3 cellular contexts compared by ENCODE assay signal in genomic region chrX:11437642-11438379, GRCh38.
TF ChIP-seq lines count a peak whose summit lies in the region.

No MANE protein-coding gene starts in this region.

TF ChIP-seq in IMR-90, 13 proteins besides CTCF, POLR2A, EP300 and RAD21:
- TF ChIP-seq USF2 (IDR thresholded peaks at IDR 0.05; ENCODE audit: low read depth, low read length) (no peak), NFE2L2 (IDR thresholded peaks at IDR 0.05; ENCODE audit: low read depth, low read length) (no peak), SMC3 (IDR thresholded peaks at IDR 0.05; ENCODE audit: low read depth, low read length) (no peak), CHD1 (IDR thresholded peaks at IDR 0.05; ENCODE audit: low read depth, low read length) (no peak), BHLHE40 (IDR thresholded peaks at IDR 0.05; ENCODE audit: low read depth, low read length) (no peak), RFX5 (IDR thresholded peaks at IDR 0.05; ENCODE audit: low read depth, low read length) (no peak), CEBPB (IDR thresholded peaks at IDR 0.05; ENCODE audit: low read depth, low read length) (no peak), FOS (IDR thresholded peaks at IDR 0.05; ENCODE audit: low read depth, low read length) (no peak), MXI1 (IDR thresholded peaks at IDR 0.05; ENCODE audit: borderline replicate concordance, low read depth, low read length) (no peak), MAZ (IDR thresholded peaks at IDR 0.05; ENCODE audit: borderline replicate concordance, low read depth, low read length) (no peak)
- TF ChIP-seq, protein P1, sequence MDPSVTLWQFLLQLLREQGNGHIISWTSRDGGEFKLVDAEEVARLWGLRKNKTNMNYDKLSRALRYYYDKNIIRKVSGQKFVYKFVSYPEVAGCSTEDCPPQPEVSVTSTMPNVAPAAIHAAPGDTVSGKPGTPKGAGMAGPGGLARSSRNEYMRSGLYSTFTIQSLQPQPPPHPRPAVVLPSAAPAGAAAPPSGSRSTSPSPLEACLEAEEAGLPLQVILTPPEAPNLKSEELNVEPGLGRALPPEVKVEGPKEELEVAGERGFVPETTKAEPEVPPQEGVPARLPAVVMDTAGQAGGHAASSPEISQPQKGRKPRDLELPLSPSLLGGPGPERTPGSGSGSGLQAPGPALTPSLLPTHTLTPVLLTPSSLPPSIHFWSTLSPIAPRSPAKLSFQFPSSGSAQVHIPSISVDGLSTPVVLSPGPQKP (IDR thresholded peaks at IDR 0.05; ENCODE audit: borderline replicate concordance, low read depth, low read length): no peak

TF ChIP-seq in K562, 482 proteins besides CTCF, POLR2A, EP300 and RAD21 (continues in another document):
- 0 out of 2 replicates have a peak, but pooled peaks have one; percentile 35 for TF ChIP-seq CEBPG (CRISPR knock-in tag; IDR thresholded peaks at IDR 0.05)
- TF ChIP-seq CEBPG (tag; conservative IDR thresholded peaks at IDR 0.05 in 1 of 2, IDR thresholded peaks at IDR 0.05 in 1 of 2): 0 out of 4 replicates have a peak, but pooled peaks of 1 of the 2 experiments have one; percentile 5
- 0 out of 4 replicates have a peak, but pooled peaks of 1 of the 2 experiments have one; percentile 32 for TF ChIP-seq UBTF (IDR thresholded peaks at IDR 0.05; ENCODE audit: borderline replicate concordance in 1 of 2, low read depth in 2 of 2, low read length in 2 of 2)
- no peak for TF ChIP-seq ESRRB (CRISPR knock-in tag; IDR thresholded peaks at IDR 0.05; ENCODE audit: borderline replicate concordance)
- TF ChIP-seq RUNX1 (IDR thresholded peaks at IDR 0.05; ENCODE audit: low read depth): no peak
- peak; percentile 44 for TF ChIP-seq NFIC (IDR thresholded peaks at IDR 0.05)
- 0 out of 2 replicates have a peak, but pooled peaks have one; percentile 15 for TF ChIP-seq HDAC2 (IDR thresholded peaks at IDR 0.05)
- TF ChIP-seq, protein P2, sequence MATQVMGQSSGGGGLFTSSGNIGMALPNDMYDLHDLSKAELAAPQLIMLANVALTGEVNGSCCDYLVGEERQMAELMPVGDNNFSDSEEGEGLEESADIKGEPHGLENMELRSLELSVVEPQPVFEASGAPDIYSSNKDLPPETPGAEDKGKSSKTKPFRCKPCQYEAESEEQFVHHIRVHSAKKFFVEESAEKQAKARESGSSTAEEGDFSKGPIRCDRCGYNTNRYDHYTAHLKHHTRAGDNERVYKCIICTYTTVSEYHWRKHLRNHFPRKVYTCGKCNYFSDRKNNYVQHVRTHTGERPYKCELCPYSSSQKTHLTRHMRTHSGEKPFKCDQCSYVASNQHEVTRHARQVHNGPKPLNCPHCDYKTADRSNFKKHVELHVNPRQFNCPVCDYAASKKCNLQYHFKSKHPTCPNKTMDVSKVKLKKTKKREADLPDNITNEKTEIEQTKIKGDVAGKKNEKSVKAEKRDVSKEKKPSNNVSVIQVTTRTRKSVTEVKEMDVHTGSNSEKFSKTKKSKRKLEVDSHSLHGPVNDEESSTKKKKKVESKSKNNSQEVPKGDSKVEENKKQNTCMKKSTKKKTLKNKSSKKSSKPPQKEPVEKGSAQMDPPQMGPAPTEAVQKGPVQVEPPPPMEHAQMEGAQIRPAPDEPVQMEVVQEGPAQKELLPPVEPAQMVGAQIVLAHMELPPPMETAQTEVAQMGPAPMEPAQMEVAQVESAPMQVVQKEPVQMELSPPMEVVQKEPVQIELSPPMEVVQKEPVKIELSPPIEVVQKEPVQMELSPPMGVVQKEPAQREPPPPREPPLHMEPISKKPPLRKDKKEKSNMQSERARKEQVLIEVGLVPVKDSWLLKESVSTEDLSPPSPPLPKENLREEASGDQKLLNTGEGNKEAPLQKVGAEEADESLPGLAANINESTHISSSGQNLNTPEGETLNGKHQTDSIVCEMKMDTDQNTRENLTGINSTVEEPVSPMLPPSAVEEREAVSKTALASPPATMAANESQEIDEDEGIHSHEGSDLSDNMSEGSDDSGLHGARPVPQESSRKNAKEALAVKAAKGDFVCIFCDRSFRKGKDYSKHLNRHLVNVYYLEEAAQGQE (CRISPR knock-in tag; IDR thresholded peaks at IDR 0.05; ENCODE audit: low read depth): no peak
- no peak for TF ChIP-seq EP400 (IDR thresholded peaks at IDR 0.05)
- TF ChIP-seq TAF7 (tag; IDR thresholded peaks at IDR 0.05): peak; percentile 37; the same call in 1 of the 2 replicates
- TF ChIP-seq NBN (IDR thresholded peaks at IDR 0.05; ENCODE audit: low read depth): 0 out of 2 replicates have a peak, but pooled peaks have one; percentile 45
- peak; percentile 74 for TF ChIP-seq POLR2H (tag; IDR thresholded peaks at IDR 0.05; ENCODE audit: low read depth)
- peak; percentile 51 for TF ChIP-seq SUPT5H (IDR thresholded peaks at IDR 0.05)
- TF ChIP-seq ELF1 (tag; IDR thresholded peaks at IDR 0.05): peak; percentile 69; the same call in 1 of the 2 replicates
- peak; percentile 42 for TF ChIP-seq TAF1 (IDR thresholded peaks at IDR 0.05; ENCODE audit: control insufficient read depth, extremely low read depth, insufficient read depth, low read length, severe bottlenecking)
- TF ChIP-seq HNRNPLL (IDR thresholded peaks at IDR 0.05; ENCODE audit: low read depth, low read length, poor library complexity, severe bottlenecking): peak; percentile 26
- TF ChIP-seq, protein P3, sequence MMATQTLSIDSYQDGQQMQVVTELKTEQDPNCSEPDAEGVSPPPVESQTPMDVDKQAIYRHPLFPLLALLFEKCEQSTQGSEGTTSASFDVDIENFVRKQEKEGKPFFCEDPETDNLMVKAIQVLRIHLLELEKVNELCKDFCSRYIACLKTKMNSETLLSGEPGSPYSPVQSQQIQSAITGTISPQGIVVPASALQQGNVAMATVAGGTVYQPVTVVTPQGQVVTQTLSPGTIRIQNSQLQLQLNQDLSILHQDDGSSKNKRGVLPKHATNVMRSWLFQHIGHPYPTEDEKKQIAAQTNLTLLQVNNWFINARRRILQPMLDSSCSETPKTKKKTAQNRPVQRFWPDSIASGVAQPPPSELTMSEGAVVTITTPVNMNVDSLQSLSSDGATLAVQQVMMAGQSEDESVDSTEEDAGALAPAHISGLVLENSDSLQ (IDR thresholded peaks at IDR 0.05): peak; percentile 70
- peak; percentile 41 for TF ChIP-seq POLR2B (IDR thresholded peaks at IDR 0.05; ENCODE audit: low read depth, partially characterized antibody)
- peak; percentile 59 for TF ChIP-seq JUND (IDR thresholded peaks at IDR 0.05; ENCODE audit: borderline replicate concordance, low read depth, low read length)
- TF ChIP-seq JUND (tag; IDR thresholded peaks at IDR 0.05; ENCODE audit: borderline replicate concordance, low read depth, low read length): no peak; the same call in 2 of the 3 replicates
- no peak for TF ChIP-seq ATF1 (CRISPR knock-in tag; IDR thresholded peaks at IDR 0.05)
- TF ChIP-seq ATF1 (tag; IDR thresholded peaks at IDR 0.05): peak; percentile 33; the same call in 1 of the 2 replicates
- TF ChIP-seq NFXL1 (CRISPR knock-in tag; IDR thresholded peaks at IDR 0.05): no peak
- no peak for TF ChIP-seq SREBF2 (CRISPR knock-in tag; IDR thresholded peaks at IDR 0.05)

TF ChIP-seq in HEK293T, 16 proteins besides CTCF, POLR2A, EP300 and RAD21 (continued from another document):
- TF ChIP-seq, protein P3 (IDR thresholded peaks at IDR 0.05): no peak
- TF ChIP-seq ELF4 (IDR thresholded peaks at IDR 0.05) (no peak), HDGF (IDR thresholded peaks at IDR 0.05; ENCODE audit: borderline replicate concordance) (no peak), FOXK2 (IDR thresholded peaks at IDR 0.05) (no peak), CTBP1 (IDR thresholded peaks at IDR 0.05; ENCODE audit: borderline replicate concordance) (no peak), NFRKB (IDR thresholded peaks at IDR 0.05) (no peak), FOXA1 (IDR thresholded peaks at IDR 0.05) (no peak), FOXM1 (IDR thresholded peaks at IDR 0.05; ENCODE audit: borderline replicate concordance) (no peak), L3MBTL2 (conservative IDR thresholded peaks at IDR 0.05) (no peak), LEF1 (IDR thresholded peaks at IDR 0.05; ENCODE audit: borderline replicate concordance) (no peak), BHLHE40 (IDR thresholded peaks at IDR 0.05; ENCODE audit: borderline replicate concordance) (no peak), ZNF384 (IDR thresholded peaks at IDR 0.05) (no peak), SP1 (IDR thresholded peaks at IDR 0.05) (no peak), TARDBP (IDR thresholded peaks at IDR 0.05) (no peak), SUZ12 (IDR thresholded peaks at IDR 0.05) (no peak)
